Comparison of ENCODE assay signal across 8 cellular contexts in the genomic region with DNA sequence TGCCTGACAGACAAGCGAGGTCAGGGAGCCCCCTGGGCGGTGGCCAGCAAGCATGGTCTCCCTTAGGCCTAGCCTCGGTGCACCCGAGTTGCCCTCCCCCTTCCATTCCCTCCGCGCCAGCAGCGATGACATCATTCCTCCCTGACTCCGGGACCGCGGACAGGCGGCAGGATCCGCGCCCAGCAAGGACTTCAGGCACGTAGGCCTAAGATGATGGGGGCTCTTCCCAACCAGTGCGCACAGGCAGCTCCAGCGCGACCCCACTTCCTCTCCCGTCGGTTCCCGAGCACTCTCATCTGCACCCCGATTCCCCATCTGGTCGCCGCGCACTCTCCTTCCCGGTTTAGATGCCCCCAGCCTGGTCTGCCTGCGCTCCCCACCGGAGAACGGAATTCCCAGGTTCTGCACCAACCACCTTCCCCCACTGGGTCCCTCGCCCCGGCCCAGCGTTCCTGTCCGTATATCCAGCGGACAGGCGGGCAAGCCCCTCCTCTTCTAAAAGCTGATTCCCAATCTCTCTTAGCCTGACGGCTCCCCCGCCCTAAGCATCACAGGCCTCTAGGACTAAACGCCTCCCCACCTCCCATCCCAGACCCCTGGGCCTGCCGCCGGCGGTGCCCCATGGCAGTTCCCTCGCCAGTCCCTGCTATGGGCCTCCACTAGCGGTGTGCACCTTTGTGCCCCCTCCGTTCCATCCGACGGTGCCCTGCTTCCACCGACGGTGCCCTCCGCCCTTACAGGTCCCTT. TPM values are rescaled to one million over a fixed set of nuclear protein-coding genes. Genes with fewer than 3 reads are reported as not detected.
DNase-seq lines count a peak whose midpoint lies in the region; ATAC-seq and TF ChIP-seq lines count a peak whose summit lies in the region.

No MANE protein-coding gene starts in this region.

- H3K27ac ChIP-seq in Panc1 (ENCODE audit: low read length): peak overlapping the region; percentile 72
- peak overlapping the region; percentile 57 for H3K27ac ChIP-seq in brain microvascular endothelial cell

- intact Hi-C loops in Panc1 (cut with micrococcal nuclease; ENCODE audit: unreplicated experiment): no loop called here

- H3K4me1 Mint-ChIP-seq in progenitor cell of endocrine pancreas (ENCODE audit: low read depth): peaks cover 27% of the 10 kb centered on the region

- peaks cover 14% of the 10 kb centered on the region for H3K4me1 ChIP-seq in Panc1 (ENCODE audit: control insufficient read depth, insufficient read depth, low read length)

- POLR2A ChIA-PET in Panc1 (lab: Charles Lee): no interaction called here

- peak overlapping the region; percentile 89 for H3K4me3 Mint-ChIP-seq in progenitor cell of endocrine pancreas (ENCODE audit: low read depth)

- H3K36me3 Mint-ChIP-seq in progenitor cell of endocrine pancreas (ENCODE audit: insufficient read depth): no peaks in the 10 kb centered on the region

- peak overlapping the region; percentile 62 for H3K4me3 ChIP-seq in GM12865 (ENCODE audit: low read depth, low read length)
- peak overlapping the region; percentile 79 to 80 for H3K4me3 ChIP-seq in Panc1 (ENCODE audit: low read depth in 2 of 2, low read length in 2 of 2)
- peak overlapping the region; percentile 82 for H3K4me3 ChIP-seq in brain microvascular endothelial cell (ENCODE audit: low read depth, low read length)

- H3K27me3 ChIP-seq in Panc1 (ENCODE audit: control insufficient read depth, insufficient read depth, low read length) (no peaks in the 10 kb centered on the region), brain microvascular endothelial cell (replicated peaks) (no peaks in the 10 kb centered on the region)

- TF ChIP-seq CTCF in GM12865 (IDR thresholded peaks at IDR 0.05; ENCODE audit: insufficient read depth, low read depth, low read length, missing control alignments) (no peak), Panc1 (IDR thresholded peaks at IDR 0.05) (no peak), brain microvascular endothelial cell (IDR thresholded peaks at IDR 0.05; ENCODE audit: low read depth, low read length, missing control alignments) (no peak), progenitor cell of endocrine pancreas (IDR thresholded peaks at IDR 0.05; ENCODE audit: unreplicated experiment) (no peak)

- ATAC-seq in Panc1 (peak; percentile 46), HG03159 (IDR thresholded peaks at IDR 0.05; ENCODE audit: unreplicated experiment) (no peak), GM21423 (IDR thresholded peaks at IDR 0.05; ENCODE audit: unreplicated experiment) (no peak)

- BruUV-seq in Panc1 (replicated peaks; lab: Mats Ljungman, UMichigan): no TSS peak

- H3K27me3 Mint-ChIP-seq in progenitor cell of endocrine pancreas: peaks cover 17% of the 10 kb centered on the region

- CTCF ChIA-PET in Panc1 (lab: Charles Lee): no interaction called here

- no peaks in the 10 kb centered on the region for H3K9me3 ChIP-seq in Panc1 (ENCODE audit: control insufficient read depth, insufficient read depth, low read depth, low read length)

- H3K27ac Mint-ChIP-seq in progenitor cell of endocrine pancreas: peak overlapping the region; percentile 97

- in situ Hi-C loops in Panc1 (cut with HindIII; ENCODE audit: low pct_unique_long_range_greater_than_20kb, low sequenced_read_pairs) (no loop called here), brain microvascular endothelial cell (cut with HindIII; ENCODE audit: low pct_ligation_motif_present, low sequenced_read_pairs) (no loop called here)

- peak; percentile 46 for DNase-seq in A172 (ENCODE audit: low spot score)
- DNase-seq in GM12865 (ENCODE audit: low read depth): no peak
- DNase-seq in Panc1 (ENCODE audit: low read depth, low spot score): no peak
- peak; percentile 53 for DNase-seq in brain microvascular endothelial cell
- peak in 49 of 51 donors; percentile 6 to 82 (median 54) for DNase-seq in hypothalamus (lab: John Stamatoyannopoulos, UW)
- DNase-seq in progenitor cell of endocrine pancreas (ENCODE audit: low spot score, unreplicated experiment): peak; percentile 23

- H3K9me3 Mint-ChIP-seq in progenitor cell of endocrine pancreas (ENCODE audit: low read depth): no peaks in the 10 kb centered on the region

- H3K36me3 ChIP-seq in Panc1 (ENCODE audit: control insufficient read depth, insufficient read depth, low read length): no peaks in the 10 kb centered on the region
- no peaks in the 10 kb centered on the region for H3K36me3 ChIP-seq in brain microvascular endothelial cell (replicated peaks)

RNA-seq across cellular contexts. Expression of a gene that starts 0.9 kb away (rescaled TPM):
- 11.1 and 11.6 TPM in 2 replicates for total RNA-seq in A172 (2014; rRNA removed; shearing (Covaris generic))
- total RNA-seq in Panc1 (2021; ENCODE audit: unreplicated experiment) (38.6 TPM), progenitor cell of endocrine pancreas (17.5 and 19.2 TPM in 2 replicates)
- polyA plus RNA-seq in Panc1 (2012; ENCODE audit: insufficient read length): 26.2 TPM

RNA-seq across cellular contexts. Expression of a gene that starts 1.2 kb away (rescaled TPM):
- total RNA-seq in A172 (2014; rRNA removed; shearing (Covaris generic)): not detected in 2 replicates
- total RNA-seq in Panc1 (2021; ENCODE audit: unreplicated experiment) (2.2 TPM), progenitor cell of endocrine pancreas (1.2 and 3.5 TPM in 2 replicates)
- 1.3 TPM for polyA plus RNA-seq in Panc1 (2012; ENCODE audit: insufficient read length)

Comparison
In these comparisons a context has a peak if more than half of its experiments do, and no peak if none do; other contexts are left out.
1. DNase-seq: peak in A172 (single experiment), brain microvascular endothelial cell (single experiment), hypothalamus (49 of 51) and progenitor cell of endocrine pancreas (single experiment); none in GM12865 (single experiment) and Panc1 (single experiment).
2. Peak in every context shown above with its lines, with median percentiles within 50 percentile points of each other: H3K4me3 ChIP-seq.